6 cellular contexts compared by ENCODE assay signal in genomic region chr11:58691675-58692074, GRCh38. TPM values are rescaled to one million over a fixed set of nuclear protein-coding genes. Genes with fewer than 3 reads are reported as not detected.
"Had no signal": no experiment of that assay in that cellular context is flagged by ENCODE, and none has a peak within 500 bp of the region (broad histone marks: within the 10 kb centered on the region; RNA-seq: fewer than 3 reads in every experiment).

No MANE protein-coding gene starts in this region.

- DNase-seq: H9, HCEC 1CT, IMR-90, KG1 had no signal

- H3K4me3 ChIP-seq: GM23338 had no signal

- H2AFZ ChIP-seq: GM23338 had no signal

- H3K4me2 ChIP-seq: GM23338 had no signal

RNA-seq across cellular contexts. Expression of gene GLYAT, which starts 40.1 kb away (rescaled TPM):
- polyA plus RNA-seq: GM23338, H1, IMR-90 had no signal
